ENCODE assay signal across 8 cellular contexts in the genomic region with DNA sequence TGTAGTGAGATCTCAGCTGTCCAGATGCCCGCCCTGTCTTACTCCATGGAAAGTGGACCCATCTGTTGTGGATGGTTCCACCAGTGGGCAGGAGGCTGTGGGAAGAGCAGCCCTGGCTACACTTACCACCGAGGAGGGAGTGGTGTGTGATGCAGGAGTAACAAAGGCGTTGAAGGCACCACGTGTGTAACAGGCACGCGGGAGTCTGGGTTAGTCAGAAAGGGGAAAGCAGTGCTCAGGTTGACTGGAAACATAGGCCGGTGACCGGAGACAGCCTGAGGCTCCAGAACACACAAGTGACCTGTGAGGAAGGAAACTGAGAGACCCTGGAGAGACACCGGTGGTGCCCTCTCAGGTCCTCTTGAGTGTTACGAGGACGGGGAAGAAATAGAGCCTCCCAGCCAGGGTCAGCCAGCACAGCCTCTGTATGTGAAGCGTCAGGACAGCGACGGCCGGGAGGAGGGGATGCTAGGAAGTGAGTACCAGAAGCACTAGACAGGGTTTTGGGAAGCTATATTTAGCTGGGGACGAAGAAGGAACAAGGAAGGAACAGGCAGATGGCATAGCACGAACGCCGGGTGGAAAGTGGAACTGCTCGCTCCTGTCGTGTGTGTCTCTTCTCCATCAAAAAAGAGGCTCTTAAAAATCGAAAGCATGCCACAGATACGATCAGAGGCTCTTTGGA. TPM values are rescaled to one million over a fixed set of nuclear protein-coding genes. Genes with fewer than 3 reads are reported as not detected.
DNase-seq lines count a peak whose midpoint lies in the region; ATAC-seq and TF ChIP-seq lines count a peak whose summit lies in the region.

No MANE protein-coding gene starts in this region.

- WGBS in mesodermal cell (ENCODE audit: insufficient coverage in 2 of 2), 2 experiments = 96% methylated on average over 23 of the region's 23 CpGs
- WGBS in upper lobe of left lung, 2 donors = 52 to 54% methylated on average over 23 of the region's 23 CpGs

- ATAC-seq in upper lobe of left lung (ENCODE audit: low FRiP score in 2 of 2) (peak; percentile 29 to 51), HG02678 (IDR thresholded peaks at IDR 0.05; ENCODE audit: unreplicated experiment) (no peak), GM18907 (IDR thresholded peaks at IDR 0.05; ENCODE audit: unreplicated experiment) (no peak)

- no peak overlapping the region for H3K4me3 Mint-ChIP-seq in activated naive CD4-positive, alpha-beta T cell treated with anti-CD3 and anti-CD28 coated beads for 36 hours

- H3K27ac ChIP-seq in cingulate gyrus (ENCODE audit: low read depth, low read length) (peak overlapping the region; percentile 82), mesodermal cell (ENCODE audit: low read depth, low read length, severe bottlenecking) (peak overlapping the region; percentile 12), upper lobe of left lung (peak overlapping the region; percentile 83 to 91 (median 86))

- CTCF ChIA-PET in activated naive CD4-positive, alpha-beta T cell treated with anti-CD3 and anti-CD28 coated beads for 36 hours (lab: Charles Lee) = no interaction called here

- H3K9me3 ChIP-seq in mesodermal cell (ENCODE audit: control insufficient read depth, low read length) (no peaks in the 10 kb centered on the region), upper lobe of left lung (no peaks in the 10 kb centered on the region)

- peak in 1 of 6 experiments; percentile 9 for TF ChIP-seq CTCF in upper lobe of left lung (IDR thresholded peaks at IDR 0.05)
- TF ChIP-seq CTCF in GM13976 (IDR thresholded peaks at IDR 0.05; ENCODE audit: borderline replicate concordance, control extremely low read depth, extremely low read depth, insufficient read depth, missing control alignments) = no peak

- no peaks in the 10 kb centered on the region for H3K27me3 Mint-ChIP-seq in activated naive CD4-positive, alpha-beta T cell treated with anti-CD3 and anti-CD28 coated beads for 36 hours (ENCODE audit: low read depth)

- H3K27ac Mint-ChIP-seq in activated naive CD4-positive, alpha-beta T cell treated with anti-CD3 and anti-CD28 coated beads for 36 hours = peak overlapping the region; percentile 57

- peak; percentile 15 for DNase-seq in activated naive CD4-positive, alpha-beta T cell treated with anti-CD3 and anti-CD28 coated beads for 36 hours
- DNase-seq in activated naive CD4-positive, alpha-beta T cell (lab: John Stamatoyannopoulos, UW) = no peak
- DNase-seq in upper lobe of left lung (peak in 1 of 2 donors; percentile 56), GM13976 (ENCODE audit: low spot score) (no peak)

- peaks cover 57% of the 10 kb centered on the region for H3K4me1 Mint-ChIP-seq in activated naive CD4-positive, alpha-beta T cell treated with anti-CD3 and anti-CD28 coated beads for 36 hours (ENCODE audit: low read depth)

- H3K4me1 ChIP-seq in mesodermal cell (ENCODE audit: control insufficient read depth, insufficient read depth, low read length, poor library complexity, severe bottlenecking) (peaks cover 46% of the 10 kb centered on the region), upper lobe of left lung (peaks cover 76 to 89% (median 84%) of the 10 kb centered on the region in 4 donors)

- intact Hi-C loops in activated naive CD4-positive, alpha-beta T cell treated with anti-CD3 and anti-CD28 coated beads for 36 hours (cut with micrococcal nuclease) = no loop called here

- H3K27me3 ChIP-seq in upper lobe of left lung = no peaks in the 10 kb centered on the region

- peaks cover 23% of the 10 kb centered on the region for H3K36me3 Mint-ChIP-seq in activated naive CD4-positive, alpha-beta T cell treated with anti-CD3 and anti-CD28 coated beads for 36 hours (ENCODE audit: low read depth)

- TF ChIP-seq EP300 in upper lobe of left lung (IDR thresholded peaks at IDR 0.05) = peak in 1 of 4 donors; percentile 25

- H3K4me3 ChIP-seq in mesodermal cell (ENCODE audit: extremely low read depth, insufficient read depth, low read length, poor library complexity, severe bottlenecking) = no peak overlapping the region
- no peak overlapping the region for H3K4me3 ChIP-seq in upper lobe of left lung

- in situ Hi-C loops in GM13976 (cut with MboI; ENCODE audit: low sequenced_read_pairs, unreplicated experiment) = no loop called here

- no peaks in the 10 kb centered on the region for H3K9me3 Mint-ChIP-seq in activated naive CD4-positive, alpha-beta T cell treated with anti-CD3 and anti-CD28 coated beads for 36 hours

- TF ChIP-seq POLR2A in upper lobe of left lung (IDR thresholded peaks at IDR 0.05) = no peak

- peaks cover 79% of the 10 kb centered on the region for H3K36me3 ChIP-seq in mesodermal cell (ENCODE audit: control insufficient read depth, insufficient read depth, low read length)
- peaks cover 0 to 58% (median 14%) of the 10 kb centered on the region in 4 donors for H3K36me3 ChIP-seq in upper lobe of left lung

RNA-seq across cellular contexts. Expression of gene RAC1, which starts 21.7 kb away (rescaled TPM):
- 100 to 1,000 TPM; 144 to 145 TPM for total RNA-seq in activated naive CD4-positive, alpha-beta T cell treated with anti-CD3 and anti-CD28 coated beads for 36 hours
- 293 TPM for polyA plus RNA-seq in mesodermal cell (2013, experiment 1 of 2)
- 284 TPM for polyA plus RNA-seq in mesodermal cell (2013, experiment 2 of 2)
- total RNA-seq in upper lobe of left lung = 100 to 1,000 TPM; 108 to 272 (median 184) TPM

RNA-seq across cellular contexts. Expression of gene FAM220A, which starts 47.3 kb away (rescaled TPM):
- total RNA-seq in activated naive CD4-positive, alpha-beta T cell treated with anti-CD3 and anti-CD28 coated beads for 36 hours = 10 to 100 TPM in 1 of 2 experiments, 1 to 10 TPM in 1; 8.1 to 14.7 TPM
- polyA plus RNA-seq in mesodermal cell (2013, experiment 1 of 2) = 20.4 TPM
- 21.9 TPM for polyA plus RNA-seq in mesodermal cell (2013, experiment 2 of 2)
- 10 to 100 TPM in 3 of 6 donors, 1 to 10 TPM in 3; 4.6 to 17.1 (median 10.3) TPM for total RNA-seq in upper lobe of left lung

RNA-seq across cellular contexts. Expression of gene DAGLB, which starts 51.7 kb away (rescaled TPM):
- 10 to 100 TPM; 13.1 to 13.6 TPM for total RNA-seq in activated naive CD4-positive, alpha-beta T cell treated with anti-CD3 and anti-CD28 coated beads for 36 hours
- polyA plus RNA-seq in mesodermal cell (2013, experiment 1 of 2) = 14.7 TPM
- 13.1 TPM for polyA plus RNA-seq in mesodermal cell (2013, experiment 2 of 2)
- total RNA-seq in upper lobe of left lung = 10 to 100 TPM; 26.6 to 53.8 (median 36.7) TPM

Comparison
In these comparisons a context has a peak if more than half of its experiments do, and no peak if none do; other contexts are left out.
1. H3K27ac ChIP-seq: peak in every context shown above with its lines; median percentile 86 in upper lobe of left lung; 82 in cingulate gyrus; 12 in mesodermal cell.
2. ATAC-seq: peak in upper lobe of left lung (2 of 2); none in HG02678 (single experiment) and GM18907 (single experiment).